Comparison of ENCODE assay signal across 20 cellular contexts in genomic region chr6:51842487-51843469, GRCh38.
A peak's percentile ranks its signal among the peaks of the same experiment; 100 is the strongest.
DNase-seq lines count a peak whose midpoint lies in the region; ATAC-seq, FAIRE-seq and TF ChIP-seq lines count a peak whose summit lies in the region.
"Had no signal": no experiment of that assay in that cellular context is flagged by ENCODE, and none has a peak within 500 bp of the region (broad histone marks: within the 10 kb centered on the region; RNA-seq: fewer than 3 reads in every experiment).

No MANE protein-coding gene starts in this region.

- H3K4me2 ChIP-seq in K562 (ENCODE audit: insufficient read depth, low read length): no peak overlapping the region

- H3K27me3 ChIP-seq in K562 (ENCODE audit: control insufficient read depth in 2 of 2, insufficient read depth in 2 of 2, low read length in 2 of 2): no peaks in the 10 kb centered on the region
- H3K27me3 ChIP-seq: right atrium auricular region had no signal

- no peaks in the 10 kb centered on the region for H3K4me1 Mint-ChIP-seq in stimulated activated effector memory CD8-positive, alpha-beta T cell treated with anti-CD3 and anti-CD28 coated beads, Interleukin-12 subunit alpha, Interleukin-12 subunit beta, amount 100 ng/mL, for 72 hours
- H3K4me1 Mint-ChIP-seq: activated naive CD4-positive, alpha-beta T cell treated with anti-CD3 and anti-CD28 coated beads, Interleukin-2, amount 50 U/mL, for 24 hours had no signal

- FAIRE-seq in K562 (lab: Jason Lieb, UNC): no peak

- no peaks in the 10 kb centered on the region for H3K9me3 Mint-ChIP-seq in stimulated activated effector memory CD8-positive, alpha-beta T cell treated with anti-CD3 and anti-CD28 coated beads, Interleukin-12 subunit alpha, Interleukin-12 subunit beta, amount 100 ng/mL, for 72 hours
- H3K9me3 Mint-ChIP-seq: activated naive CD4-positive, alpha-beta T cell treated with anti-CD3 and anti-CD28 coated beads, Interleukin-2, amount 50 U/mL, for 24 hours; CD4-positive, alpha-beta T cell had no signal

- no peaks in the 10 kb centered on the region for H4K20me1 ChIP-seq in K562 (replicated peaks; ENCODE audit: control insufficient read depth, insufficient read depth, low read length)

- WGBS in K562 (ENCODE audit: insufficient coverage, low coverage, missing lambda C conversion rate): under 1% methylated on average over 13 of the region's 13 CpGs

- POLR2A ChIA-PET in K562 (lab: Yijun Ruan, JAX): no interaction called here

- H3K9me3 ChIP-seq in K562 (replicated peaks; ENCODE audit: control insufficient read depth, insufficient read depth, low read depth, low read length): no peaks in the 10 kb centered on the region
- H3K9me3 ChIP-seq: right atrium auricular region had no signal

- no peak for TF ChIP-seq POLR2A in K562 (conservative IDR thresholded peaks at IDR 0.05)

- ATAC-seq in K562 (no peak), GM21367 (IDR thresholded peaks at IDR 0.05; ENCODE audit: unreplicated experiment) (no peak)
- ATAC-seq in stimulated activated effector memory CD8-positive, alpha-beta T cell treated with anti-CD3 and anti-CD28 coated beads, Interleukin-12 subunit alpha, Interleukin-12 subunit beta, amount 100 ng/mL, for 72 hours: no peak
- ATAC-seq: Panc1; stimulated activated naive CD8-positive, alpha-beta T cell treated with anti-CD3 and anti-CD28 coated beads, Interleukin-15, Interleukin-2, amounts not matched to agents 100 U/mL and 50 U/mL, for 24 hours had no signal

- H3K36me3 Mint-ChIP-seq in stimulated activated effector memory CD8-positive, alpha-beta T cell treated with anti-CD3 and anti-CD28 coated beads, Interleukin-12 subunit alpha, Interleukin-12 subunit beta, amount 100 ng/mL, for 72 hours: no peaks in the 10 kb centered on the region
- H3K36me3 Mint-ChIP-seq: activated naive CD4-positive, alpha-beta T cell treated with anti-CD3 and anti-CD28 coated beads, Interleukin-2, amount 50 U/mL, for 24 hours had no signal

- no peaks in the 10 kb centered on the region for H3K4me1 ChIP-seq in K562 (replicated peaks in 1 of 2; ENCODE audit: control insufficient read depth in 2 of 2, insufficient read depth in 2 of 2, low read length in 2 of 2)
- H3K4me1 ChIP-seq: right atrium auricular region had no signal

- DNase-seq in Ammon's horn (ENCODE audit: low spot score): peak; percentile 63
- DNase-seq in NCI-H146 treated with DMSO at 0.1 percent for 48 hours (lab: John Stamatoyannopoulos, UW; ENCODE audit: unreplicated experiment): peak; percentile 74
- no peak for DNase-seq in K562 (ENCODE audit: extremely low read depth in 1 of 4, low spot score in 3 of 4)
- DNase-seq in left kidney (ENCODE audit: low read depth, low spot score): peak; percentile 17
- DNase-seq in foreskin fibroblast: no peak
- no peak for DNase-seq in stimulated activated effector memory CD8-positive, alpha-beta T cell treated with anti-CD3 and anti-CD28 coated beads, Interleukin-12 subunit alpha, Interleukin-12 subunit beta, amount 100 ng/mL, for 72 hours (ENCODE audit: low spot score in 2 of 2)
- no peak for DNase-seq in SIG-M5 treated with dmso at 0.1 percent for 504 hours (lab: John Stamatoyannopoulos, UW; ENCODE audit: unreplicated experiment)
- DNase-seq: ACHN; CD4-positive, alpha-beta T cell; DMS79 treated with DMSO at 0.1 percent for 48 hours; erythroblast; mesenchymal stem cell; NCI-H1930; NCI-H774; stimulated activated CD4-positive, alpha-beta T cell treated with anti-CD3 and anti-CD28 coated beads, Interleukin-15, amount 100 ng/mL, for 24 hours; stimulated activated naive CD8-positive, alpha-beta T cell treated with anti-CD3 and anti-CD28 coated beads, Interleukin-15, Interleukin-2, amounts not matched to agents 100 U/mL and 50 U/mL, for 24 hours had no signal

- H3K27ac ChIP-seq in K562 (ENCODE audit: extremely low read depth, low read depth, low read length): no peak overlapping the region
- H3K27ac ChIP-seq: right atrium auricular region had no signal

- no peak overlapping the region for H3K4me3 ChIP-seq in K562
- no peak overlapping the region for H3K4me3 ChIP-seq in foreskin fibroblast (ENCODE audit: low read depth in 1 of 2, low read length in 2 of 2)
- H3K4me3 ChIP-seq: right atrium auricular region had no signal

- no peak overlapping the region for H3K27ac Mint-ChIP-seq in stimulated activated effector memory CD8-positive, alpha-beta T cell treated with anti-CD3 and anti-CD28 coated beads, Interleukin-12 subunit alpha, Interleukin-12 subunit beta, amount 100 ng/mL, for 72 hours
- H3K27ac Mint-ChIP-seq: activated naive CD4-positive, alpha-beta T cell treated with anti-CD3 and anti-CD28 coated beads, Interleukin-2, amount 50 U/mL, for 24 hours; CD4-positive, alpha-beta T cell had no signal

- no peak overlapping the region for H3K4me3 Mint-ChIP-seq in stimulated activated effector memory CD8-positive, alpha-beta T cell treated with anti-CD3 and anti-CD28 coated beads, Interleukin-12 subunit alpha, Interleukin-12 subunit beta, amount 100 ng/mL, for 72 hours
- H3K4me3 Mint-ChIP-seq: activated naive CD4-positive, alpha-beta T cell treated with anti-CD3 and anti-CD28 coated beads, Interleukin-2, amount 50 U/mL, for 24 hours; CD4-positive, alpha-beta T cell had no signal

- intact Hi-C loops in K562 (cut with micrococcal nuclease): no loop called here

- H3K9ac ChIP-seq in K562 (ENCODE audit: insufficient read depth in 1 of 2, low read depth in 2 of 2, low read length in 2 of 2): no peak overlapping the region

- TF ChIP-seq CTCF in K562 (IDR thresholded peaks at IDR 0.05 in 2 of 3, conservative IDR thresholded peaks at IDR 0.05 in 1 of 3; ENCODE audit: insufficient read depth in 2 of 3, low read depth in 1 of 3, low read length in 3 of 3): no peak
- no peak for TF ChIP-seq CTCF in foreskin fibroblast (IDR thresholded peaks at IDR 0.05; ENCODE audit: low read depth, low read length)

- CTCF ChIA-PET in K562 (lab: Yijun Ruan, JAX; ENCODE audit: low intra/inter-chr PET ratio): no interaction called here

- no peaks in the 10 kb centered on the region for H3K36me3 ChIP-seq in K562 (ENCODE audit: control insufficient read depth, insufficient read depth, low read length)
- H3K36me3 ChIP-seq: right atrium auricular region had no signal

- no peaks in the 10 kb centered on the region for H3K79me2 ChIP-seq in K562 (ENCODE audit: control insufficient read depth, insufficient read depth, low read length)

- no peak for TF ChIP-seq EP300 in K562 (IDR thresholded peaks at IDR 0.05; ENCODE audit: low read length)

- in situ Hi-C loops in K562 (cut with MboI): no loop called here

- H2AFZ ChIP-seq in K562 (ENCODE audit: low read depth, low read length): no peak overlapping the region

- no TSS peak for BruUV-seq in K562 (replicated peaks; lab: Mats Ljungman, UMichigan)

- TF ChIP-seq RAD21 in K562 (CRISPR knock-in tag; conservative IDR thresholded peaks at IDR 0.05 in 1 of 2, IDR thresholded peaks at IDR 0.05 in 1 of 2): no peak

- H3K9me1 ChIP-seq in K562 (ENCODE audit: control insufficient read depth, insufficient read depth, low read length): no peaks in the 10 kb centered on the region

TF ChIP-seq in K562, 482 proteins besides CTCF, POLR2A, EP300 and RAD21 (continues in another document):
- peak; percentile 39 for TF ChIP-seq RFX1 (IDR thresholded peaks at IDR 0.05)

Comparison
In these comparisons a context has a peak if more than half of its experiments do, and no peak if none do; other contexts are left out.
1. DNase-seq: peak in Ammon's horn (single experiment), NCI-H146 treated with DMSO at 0.1 percent for 48 hours (single experiment) and left kidney (single experiment); none in K562 (0 of 4), foreskin fibroblast (0 of 2), stimulated activated effector memory CD8-positive, alpha-beta T cell treated with anti-CD3 and anti-CD28 coated beads, Interleukin-12 subunit alpha, Interleukin-12 subunit beta, amount 100 ng/mL, for 72 hours (0 of 2) and SIG-M5 treated with dmso at 0.1 percent for 504 hours (single experiment).